In the genomic region with DNA sequence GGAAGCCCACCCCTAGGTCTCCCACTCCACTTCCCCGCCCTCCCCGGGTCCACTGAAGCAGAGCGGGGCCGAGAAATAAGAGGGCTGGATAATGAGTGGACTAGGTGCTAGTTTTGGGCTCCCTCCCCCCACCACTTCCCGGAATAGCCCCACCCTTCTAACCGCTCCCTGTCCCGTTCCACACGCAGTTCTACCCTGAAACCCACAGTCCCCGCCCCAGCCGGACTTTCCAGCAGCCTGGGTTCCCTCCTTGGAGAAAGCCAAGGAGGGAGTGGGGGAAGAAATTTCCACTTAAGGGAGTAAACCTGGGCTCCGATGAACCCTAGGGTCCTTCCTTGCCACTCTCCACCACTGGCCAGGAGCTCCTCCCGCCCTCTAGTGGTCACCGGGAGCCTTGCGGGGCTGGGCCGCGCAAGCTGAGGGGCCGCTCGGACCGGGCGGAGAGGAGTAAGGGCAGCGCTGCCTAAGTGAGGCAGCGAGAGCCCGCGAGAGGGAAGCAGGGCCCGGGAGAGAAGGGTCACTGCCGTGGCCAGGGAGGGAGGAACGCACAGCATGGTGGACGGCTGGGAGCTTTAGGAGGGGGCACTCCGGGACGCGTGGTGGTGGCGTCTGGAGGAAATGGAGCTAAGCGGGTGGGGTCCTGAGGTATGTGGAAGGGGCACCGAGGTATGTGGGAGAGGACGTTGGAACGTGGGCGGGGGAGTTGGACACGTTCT, we compare ENCODE assay signal across 1 cellular context.
TF ChIP-seq lines count a peak whose summit lies in the region.

No MANE protein-coding gene starts in this region.

TF ChIP-seq in K562, 482 proteins besides CTCF, POLR2A, EP300 and RAD21 (continued from another document and continues in another):
- TF ChIP-seq AFF1 (IDR thresholded peaks at IDR 0.05; ENCODE audit: low read depth in 1 of 2, partially characterized antibody in 2 of 2) (peak in 1 of 2 experiments; percentile 39), XRCC4 (IDR thresholded peaks at IDR 0.05; ENCODE audit: extremely low read depth, insufficient read depth, insufficient read length) (no peak), BDP1 (IDR thresholded peaks at IDR 0.05; ENCODE audit: insufficient read depth, insufficient read length) (no peak), MCM7 (IDR thresholded peaks at IDR 0.05) (no peak), FOXK1 (CRISPR knock-in tag; IDR thresholded peaks at IDR 0.05; ENCODE audit: borderline replicate concordance) (no peak), KLF1 (tag; IDR thresholded peaks at IDR 0.05) (no peak), ZKSCAN8 (CRISPR knock-in tag; IDR thresholded peaks at IDR 0.05) (no peak), RBM17 (IDR thresholded peaks at IDR 0.05; ENCODE audit: borderline replicate concordance, low read depth, low read length) (no peak), PCBP1 (IDR thresholded peaks at IDR 0.05; ENCODE audit: low read depth, low read length, poor library complexity, severe bottlenecking) (peak; percentile 2), NFRKB (IDR thresholded peaks at IDR 0.05; ENCODE audit: low read depth) (peak; percentile 93), NCOA4 (IDR thresholded peaks at IDR 0.05; ENCODE audit: partially characterized antibody) (no peak), PHB (CRISPR knock-in tag; IDR thresholded peaks at IDR 0.05) (0 out of 2 replicates have a peak, but pooled peaks have one; percentile 42), GTF2E2 (tag; IDR thresholded peaks at IDR 0.05) (peak; percentile 66; the same call in 1 of the 2 replicates), ZZZ3 (IDR thresholded peaks at IDR 0.05) (no peak), ZNF592 (IDR thresholded peaks at IDR 0.05) (peak; percentile 77), MBD2 (IDR thresholded peaks at IDR 0.05; ENCODE audit: borderline replicate concordance, low read depth) (peak; percentile 53), TAF15 (IDR thresholded peaks at IDR 0.05; ENCODE audit: low read depth, low read length) (no peak), RNF219 (CRISPR knock-in tag; IDR thresholded peaks at IDR 0.05) (no peak), SP1 (CRISPR knock-in tag; IDR thresholded peaks at IDR 0.05) (peak; percentile 65; the same call in 1 of the 2 replicates), HDGF (IDR thresholded peaks at IDR 0.05) (no peak), ASH1L (IDR thresholded peaks at IDR 0.05; ENCODE audit: borderline replicate concordance, low read depth, partially characterized antibody) (no peak), ATF3 (IDR thresholded peaks at IDR 0.05) (no peak), ATF3 (CRISPR knock-in tag; conservative IDR thresholded peaks at IDR 0.05) (peak; percentile 43; the same call in 1 of the 2 replicates), ZBTB1 (CRISPR knock-in tag; IDR thresholded peaks at IDR 0.05; ENCODE audit: borderline replicate concordance, low read depth) (peak; percentile 94), HES1 (IDR thresholded peaks at IDR 0.05; ENCODE audit: low read depth) (no peak), BRD4 (IDR thresholded peaks at IDR 0.05) (peak; percentile 60; the same call in 1 of the 2 replicates), E2F8 (IDR thresholded peaks at IDR 0.05; ENCODE audit: low read depth, partially characterized antibody) (peak; percentile 60), ZNF311 (CRISPR knock-in tag; IDR thresholded peaks at IDR 0.05) (no peak), ZNF239 (CRISPR knock-in tag; IDR thresholded peaks at IDR 0.05) (no peak), PRPF4 (IDR thresholded peaks at IDR 0.05; ENCODE audit: insufficient read depth, low read depth, low read length, poor library complexity, severe bottlenecking) (no peak), CREBBP (IDR thresholded peaks at IDR 0.05; ENCODE audit: low read depth, low read length) (no peak), FOXA3 (CRISPR knock-in tag; conservative IDR thresholded peaks at IDR 0.05 in 1 of 2, IDR thresholded peaks at IDR 0.05 in 1 of 2) (no peak), HMG20A (CRISPR knock-in tag; conservative IDR thresholded peaks at IDR 0.05) (no peak), DACH1 (IDR thresholded peaks at IDR 0.05; ENCODE audit: partially characterized antibody) (no peak), ELF2 (CRISPR knock-in tag; IDR thresholded peaks at IDR 0.05) (no peak), ZNF23 (CRISPR knock-in tag; IDR thresholded peaks at IDR 0.05) (no peak), EWSR1 (IDR thresholded peaks at IDR 0.05; ENCODE audit: borderline replicate concordance, low read depth, partially characterized antibody) (no peak), TBL1XR1 (IDR thresholded peaks at IDR 0.05; ENCODE audit: low read length in 2 of 2) (no peak), CBX5 (IDR thresholded peaks at IDR 0.05; ENCODE audit: borderline replicate concordance, low read depth) (no peak), ZNF3 (CRISPR knock-in tag; IDR thresholded peaks at IDR 0.05) (no peak), LCOR (CRISPR knock-in tag; IDR thresholded peaks at IDR 0.05) (peak; percentile 97), NUFIP1 (IDR thresholded peaks at IDR 0.05; ENCODE audit: partially characterized antibody) (no peak)
- TF ChIP-seq, protein P1, sequence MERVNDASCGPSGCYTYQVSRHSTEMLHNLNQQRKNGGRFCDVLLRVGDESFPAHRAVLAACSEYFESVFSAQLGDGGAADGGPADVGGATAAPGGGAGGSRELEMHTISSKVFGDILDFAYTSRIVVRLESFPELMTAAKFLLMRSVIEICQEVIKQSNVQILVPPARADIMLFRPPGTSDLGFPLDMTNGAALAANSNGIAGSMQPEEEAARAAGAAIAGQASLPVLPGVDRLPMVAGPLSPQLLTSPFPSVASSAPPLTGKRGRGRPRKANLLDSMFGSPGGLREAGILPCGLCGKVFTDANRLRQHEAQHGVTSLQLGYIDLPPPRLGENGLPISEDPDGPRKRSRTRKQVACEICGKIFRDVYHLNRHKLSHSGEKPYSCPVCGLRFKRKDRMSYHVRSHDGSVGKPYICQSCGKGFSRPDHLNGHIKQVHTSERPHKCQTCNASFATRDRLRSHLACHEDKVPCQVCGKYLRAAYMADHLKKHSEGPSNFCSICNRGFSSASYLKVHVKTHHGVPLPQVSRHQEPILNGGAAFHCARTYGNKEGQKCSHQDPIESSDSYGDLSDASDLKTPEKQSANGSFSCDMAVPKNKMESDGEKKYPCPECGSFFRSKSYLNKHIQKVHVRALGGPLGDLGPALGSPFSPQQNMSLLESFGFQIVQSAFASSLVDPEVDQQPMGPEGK (CRISPR knock-in tag; IDR thresholded peaks at IDR 0.05; ENCODE audit: borderline replicate concordance), result no peak
- TF ChIP-seq, protein P2, sequence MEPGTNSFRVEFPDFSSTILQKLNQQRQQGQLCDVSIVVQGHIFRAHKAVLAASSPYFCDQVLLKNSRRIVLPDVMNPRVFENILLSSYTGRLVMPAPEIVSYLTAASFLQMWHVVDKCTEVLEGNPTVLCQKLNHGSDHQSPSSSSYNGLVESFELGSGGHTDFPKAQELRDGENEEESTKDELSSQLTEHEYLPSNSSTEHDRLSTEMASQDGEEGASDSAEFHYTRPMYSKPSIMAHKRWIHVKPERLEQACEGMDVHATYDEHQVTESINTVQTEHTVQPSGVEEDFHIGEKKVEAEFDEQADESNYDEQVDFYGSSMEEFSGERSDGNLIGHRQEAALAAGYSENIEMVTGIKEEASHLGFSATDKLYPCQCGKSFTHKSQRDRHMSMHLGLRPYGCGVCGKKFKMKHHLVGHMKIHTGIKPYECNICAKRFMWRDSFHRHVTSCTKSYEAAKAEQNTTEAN (CRISPR knock-in tag; IDR thresholded peaks at IDR 0.05), result no peak
